20 cellular contexts compared by ENCODE assay signal in the genomic region with DNA sequence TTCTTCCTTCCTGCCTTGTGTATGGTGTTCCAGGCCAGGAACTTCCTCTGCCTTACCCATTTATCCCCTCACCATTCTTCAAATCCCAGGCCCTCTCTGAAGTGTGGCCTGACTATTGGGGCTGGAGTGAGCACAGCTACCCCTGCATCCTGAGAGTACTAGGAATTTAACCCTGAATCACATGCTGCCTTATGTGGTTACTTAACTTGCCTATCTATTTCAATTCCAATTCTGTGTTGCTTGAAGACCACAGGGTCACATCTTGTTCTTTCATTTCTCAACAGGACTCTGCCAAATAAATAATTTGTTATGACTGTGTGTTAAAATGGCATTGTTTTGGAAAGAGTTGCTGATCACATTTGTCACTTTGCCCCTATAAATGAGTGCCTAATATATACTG.
DNase-seq lines count a peak whose midpoint lies in the region; ATAC-seq, FAIRE-seq and TF ChIP-seq lines count a peak whose summit lies in the region.
"Had no signal": no experiment of that assay in that cellular context is flagged by ENCODE, and none has a peak within 500 bp of the region (broad histone marks: within the 10 kb centered on the region; RNA-seq: fewer than 3 reads in every experiment).

No MANE protein-coding gene starts in this region.

- DNase-seq in CD8-positive, alpha-beta T cell, result no peak
- DNase-seq in GM19239 (ENCODE audit: insufficient read length, low spot score) (no peak), choroid plexus epithelial cell (ENCODE audit: low read depth) (peak; percentile 83), psoas muscle (no peak), NAMALWA (ENCODE audit: low spot score) (no peak), left colon (no peak)
- DNase-seq in stimulated activated naive B cell treated with anti-CD40 and anti-IgM and Interleukin-4, amounts not matched to agents 10 μg/mL and 1 μg/mL and 100 μg/mL, for 72 hours, result no peak
- DNase-seq: DND-41; Kasumi-1; NCI-H1105 treated with DMSO at 0.1 percent for 48 hours; NCI-H510A; stimulated activated CD4-positive, alpha-beta T cell treated with anti-CD3 and anti-CD28 coated beads, Interleukin-4, amount 100 ng/mL, for 24 hours; T1000 had no signal

- H3K27me3 ChIP-seq in CD8-positive, alpha-beta T cell (ENCODE audit: insufficient read depth, low read length), result no peaks in the 10 kb centered on the region
- no peaks in the 10 kb centered on the region for H3K27me3 ChIP-seq in psoas muscle (ENCODE audit: insufficient read depth in 3 of 3, low read length in 2 of 3)
- H3K27me3 ChIP-seq: adrenal gland, neural progenitor cell had no signal

- CTCF ChIA-PET in CD8-positive, alpha-beta T cell (lab: Charles Lee), result no interaction called here

- H3K27me3 Mint-ChIP-seq in CD8-positive, alpha-beta T cell (ENCODE audit: low read depth), result no peaks in the 10 kb centered on the region
- H3K27me3 Mint-ChIP-seq in stimulated activated naive B cell treated with anti-CD40 and anti-IgM and Interleukin-4, amounts not matched to agents 10 μg/mL and 1 μg/mL and 100 μg/mL, for 72 hours, result no peaks in the 10 kb centered on the region
- H3K27me3 Mint-ChIP-seq: activated T-helper 17 cell treated with anti-CD3 and anti-CD28 coated beads, Interleukin-2, amount 50 U/mL, for 72 hours had no signal

- H3K9me3 ChIP-seq in CD8-positive, alpha-beta T cell (ENCODE audit: low read length), result no peaks in the 10 kb centered on the region
- no peaks in the 10 kb centered on the region for H3K9me3 ChIP-seq in psoas muscle
- H3K9me3 ChIP-seq: adrenal gland, prostate gland had no signal

- ATAC-seq in CD8-positive, alpha-beta T cell, result no peak
- ATAC-seq in psoas muscle, result peak in 3 of 4 donors; percentile 40 to 64 (median 61)
- ATAC-seq in stimulated activated naive B cell treated with anti-CD40 and anti-IgM and Interleukin-4, amounts not matched to agents 10 μg/mL and 1 μg/mL and 100 μg/mL, for 72 hours (replicated peaks), result no peak
- ATAC-seq in left colon, result no peak
- ATAC-seq: activated CD4-positive, CD25-positive, alpha-beta regulatory T cell treated with anti-CD3 and anti-CD28 coated beads, Interleukin-2, amount 50 U/mL, for 24 hours; activated T-helper 17 cell treated with anti-CD3 and anti-CD28 coated beads, Interleukin-2, amount 50 U/mL, for 72 hours; HCT116 had no signal

- intact Hi-C loops in CD8-positive, alpha-beta T cell (cut with DNase I, micrococcal nuclease), result no loop called here
- intact Hi-C loops in psoas muscle (cut with DNase I), result no loop called here
- intact Hi-C loops in left colon (cut with DNase I, micrococcal nuclease), result no loop called here

- H3K4me3 ChIP-seq in CD8-positive, alpha-beta T cell (ENCODE audit: low read depth, low read length), result no peak overlapping the region
- H3K4me3 ChIP-seq in choroid plexus epithelial cell (ENCODE audit: low read depth, low read length) (no peak overlapping the region), psoas muscle (no peak overlapping the region)
- H3K4me3 ChIP-seq: neural progenitor cell, prostate gland had no signal

- peak overlapping the region; percentile 56 for H3K27ac Mint-ChIP-seq in CD8-positive, alpha-beta T cell
- no peak overlapping the region for H3K27ac Mint-ChIP-seq in stimulated activated naive B cell treated with anti-CD40 and anti-IgM and Interleukin-4, amounts not matched to agents 10 μg/mL and 1 μg/mL and 100 μg/mL, for 72 hours
- H3K27ac Mint-ChIP-seq: activated T-helper 17 cell treated with anti-CD3 and anti-CD28 coated beads, Interleukin-2, amount 50 U/mL, for 72 hours; neural progenitor cell had no signal

- peaks cover 54% of the 10 kb centered on the region for H3K36me3 Mint-ChIP-seq in CD8-positive, alpha-beta T cell
- peaks cover 47 to 53% of the 10 kb centered on the region in 2 donors for H3K36me3 Mint-ChIP-seq in stimulated activated naive B cell treated with anti-CD40 and anti-IgM and Interleukin-4, amounts not matched to agents 10 μg/mL and 1 μg/mL and 100 μg/mL, for 72 hours

- POLR2A ChIA-PET in CD8-positive, alpha-beta T cell (lab: Charles Lee), result no interaction called here

- peak; percentile 76 for FAIRE-seq in GM19239 (lab: Jason Lieb, UNC)
- FAIRE-seq: frontal cortex had no signal

- no peaks in the 10 kb centered on the region for H3K9me3 Mint-ChIP-seq in CD8-positive, alpha-beta T cell
- peaks cover 2 to 10% of the 10 kb centered on the region in 2 donors for H3K9me3 Mint-ChIP-seq in stimulated activated naive B cell treated with anti-CD40 and anti-IgM and Interleukin-4, amounts not matched to agents 10 μg/mL and 1 μg/mL and 100 μg/mL, for 72 hours
- H3K9me3 Mint-ChIP-seq: neural progenitor cell had no signal

- TF ChIP-seq CTCF in CD8-positive, alpha-beta T cell (IDR thresholded peaks at IDR 0.05), result no peak
- TF ChIP-seq CTCF in choroid plexus epithelial cell (conservative IDR thresholded peaks at IDR 0.05; ENCODE audit: low read depth, low read length), result no peak
- no peak for TF ChIP-seq CTCF in psoas muscle (IDR thresholded peaks at IDR 0.05)

- peaks cover 34% of the 10 kb centered on the region for H3K4me1 Mint-ChIP-seq in CD8-positive, alpha-beta T cell (ENCODE audit: low read depth)
- H3K4me1 Mint-ChIP-seq in stimulated activated naive B cell treated with anti-CD40 and anti-IgM and Interleukin-4, amounts not matched to agents 10 μg/mL and 1 μg/mL and 100 μg/mL, for 72 hours, result peaks cover 11 to 38% of the 10 kb centered on the region in 2 donors
- H3K4me1 Mint-ChIP-seq: neural progenitor cell had no signal

- no peak overlapping the region for H3K27ac ChIP-seq in CD8-positive, alpha-beta T cell (ENCODE audit: low read depth, low read length)
- peak overlapping the region; percentile 8 for H3K27ac ChIP-seq in psoas muscle
- H3K27ac ChIP-seq: adrenal gland, neural progenitor cell, prostate gland had no signal

- no peaks in the 10 kb centered on the region for H3K4me1 ChIP-seq in CD8-positive, alpha-beta T cell (ENCODE audit: insufficient read depth, low read length)
- peaks cover 50% of the 10 kb centered on the region for H3K4me1 ChIP-seq in psoas muscle
- H3K4me1 ChIP-seq: neural progenitor cell, prostate gland had no signal

- H3K4me3 Mint-ChIP-seq in CD8-positive, alpha-beta T cell, result no peak overlapping the region
- H3K4me3 Mint-ChIP-seq in stimulated activated naive B cell treated with anti-CD40 and anti-IgM and Interleukin-4, amounts not matched to agents 10 μg/mL and 1 μg/mL and 100 μg/mL, for 72 hours, result no peak overlapping the region
- H3K4me3 Mint-ChIP-seq: activated T-helper 17 cell treated with anti-CD3 and anti-CD28 coated beads, Interleukin-2, amount 50 U/mL, for 72 hours; neural progenitor cell had no signal

- no peaks in the 10 kb centered on the region for H3K36me3 ChIP-seq in CD8-positive, alpha-beta T cell (ENCODE audit: insufficient read depth, low read length)
- H3K36me3 ChIP-seq in psoas muscle (ENCODE audit: insufficient read depth in 1 of 2, low read depth in 1 of 2), result peaks cover 0 to 8% of the 10 kb centered on the region in 2 donors
- H3K36me3 ChIP-seq: adrenal gland, neural progenitor cell, prostate gland had no signal

Comparison
In these comparisons a context has a peak if more than half of its experiments do, and no peak if none do; other contexts are left out.
1. ATAC-seq: peak in psoas muscle (3 of 4); none in CD8-positive, alpha-beta T cell (single experiment), stimulated activated naive B cell treated with anti-CD40 and anti-IgM and Interleukin-4, amounts not matched to agents 10 μg/mL and 1 μg/mL and 100 μg/mL, for 72 hours (0 of 2) and left colon (single experiment).